In the genomic region with DNA sequence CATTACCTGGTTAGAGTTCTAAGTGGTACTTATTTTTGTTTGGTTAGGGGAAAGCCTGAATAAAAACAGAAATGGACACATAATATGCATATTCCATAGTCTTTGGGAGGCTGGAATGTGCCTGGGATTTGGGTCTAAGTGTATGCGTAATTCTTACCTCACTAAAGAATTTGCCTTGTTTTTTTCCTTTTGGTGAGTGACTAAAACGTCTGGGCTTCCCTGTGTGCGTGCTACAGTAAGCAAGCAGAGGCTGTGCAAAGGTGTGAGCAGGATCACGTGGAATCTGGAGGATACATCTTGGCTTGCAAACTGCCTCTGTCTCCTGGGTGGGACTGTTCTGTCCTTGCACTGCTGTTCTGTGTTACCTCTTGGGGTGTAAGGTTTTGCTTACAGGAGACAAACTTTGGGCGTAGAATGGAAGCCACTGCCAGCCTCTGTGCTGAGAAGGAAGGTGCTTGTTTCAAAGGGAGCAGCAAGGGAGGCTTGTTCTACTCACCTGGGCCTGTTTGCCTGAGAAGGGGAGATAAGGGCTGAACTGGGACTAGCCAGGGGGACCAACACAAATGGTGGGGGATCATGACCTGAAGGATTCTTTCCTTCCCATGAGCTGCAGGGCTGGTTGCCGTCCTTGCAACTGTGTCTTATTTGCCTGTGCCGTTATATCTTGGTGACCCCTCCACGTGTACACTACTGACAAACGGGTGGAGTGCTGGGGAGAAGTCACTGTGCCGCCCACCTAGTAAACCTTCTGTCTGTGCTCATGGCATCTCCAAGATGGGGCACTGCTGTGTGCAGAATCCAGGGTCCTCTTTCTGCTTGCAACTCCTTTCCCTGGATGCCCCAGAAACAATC, we compare ENCODE assay signal across 1 cellular context.
A peak's percentile ranks its signal among the peaks of the same experiment; 100 is the strongest.
TF ChIP-seq lines count a peak whose summit lies in the region.

No MANE protein-coding gene starts in this region.

TF ChIP-seq in HepG2, 621 proteins besides CTCF, POLR2A, EP300 and RAD21 (continued from another document and continues in another):
- TF ChIP-seq ZNF253 (CRISPR knock-in tag; IDR thresholded peaks at IDR 0.05; ENCODE audit: borderline replicate concordance) (no peak), ZNF382 (CRISPR knock-in tag; IDR thresholded peaks at IDR 0.05; ENCODE audit: borderline replicate concordance) (no peak), NFYC (CRISPR knock-in tag; IDR thresholded peaks at IDR 0.05) (no peak), ZNF737 (CRISPR knock-in tag; IDR thresholded peaks at IDR 0.05; ENCODE audit: borderline replicate concordance) (no peak), RBM22 (optimal IDR thresholded peaks at IDR 0.05; ENCODE audit: low read length) (peak; percentile 95), TMF1 (CRISPR knock-in tag; IDR thresholded peaks at IDR 0.05; ENCODE audit: low read depth) (no peak), JUNB (CRISPR knock-in tag; IDR thresholded peaks at IDR 0.05; ENCODE audit: borderline replicate concordance) (no peak), AHR (CRISPR knock-in tag; IDR thresholded peaks at IDR 0.05) (no peak), PRPF4 (IDR thresholded peaks at IDR 0.05; ENCODE audit: low read depth, low read length, poor library complexity, severe bottlenecking) (no peak), KLF16 (CRISPR knock-in tag; IDR thresholded peaks at IDR 0.05) (no peak), ARNT (IDR thresholded peaks at IDR 0.05) (no peak), ZNF296 (CRISPR knock-in tag; conservative IDR thresholded peaks at IDR 0.05) (no peak)
- TF ChIP-seq, protein P1, sequence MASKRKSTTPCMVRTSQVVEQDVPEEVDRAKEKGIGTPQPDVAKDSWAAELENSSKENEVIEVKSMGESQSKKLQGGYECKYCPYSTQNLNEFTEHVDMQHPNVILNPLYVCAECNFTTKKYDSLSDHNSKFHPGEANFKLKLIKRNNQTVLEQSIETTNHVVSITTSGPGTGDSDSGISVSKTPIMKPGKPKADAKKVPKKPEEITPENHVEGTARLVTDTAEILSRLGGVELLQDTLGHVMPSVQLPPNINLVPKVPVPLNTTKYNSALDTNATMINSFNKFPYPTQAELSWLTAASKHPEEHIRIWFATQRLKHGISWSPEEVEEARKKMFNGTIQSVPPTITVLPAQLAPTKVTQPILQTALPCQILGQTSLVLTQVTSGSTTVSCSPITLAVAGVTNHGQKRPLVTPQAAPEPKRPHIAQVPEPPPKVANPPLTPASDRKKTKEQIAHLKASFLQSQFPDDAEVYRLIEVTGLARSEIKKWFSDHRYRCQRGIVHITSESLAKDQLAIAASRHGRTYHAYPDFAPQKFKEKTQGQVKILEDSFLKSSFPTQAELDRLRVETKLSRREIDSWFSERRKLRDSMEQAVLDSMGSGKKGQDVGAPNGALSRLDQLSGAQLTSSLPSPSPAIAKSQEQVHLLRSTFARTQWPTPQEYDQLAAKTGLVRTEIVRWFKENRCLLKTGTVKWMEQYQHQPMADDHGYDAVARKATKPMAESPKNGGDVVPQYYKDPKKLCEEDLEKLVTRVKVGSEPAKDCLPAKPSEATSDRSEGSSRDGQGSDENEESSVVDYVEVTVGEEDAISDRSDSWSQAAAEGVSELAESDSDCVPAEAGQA (IDR thresholded peaks at IDR 0.05; ENCODE audit: low read depth) = no peak
- TF ChIP-seq, protein P1 (CRISPR knock-in tag; IDR thresholded peaks at IDR 0.05; ENCODE audit: borderline replicate concordance) = no peak
- TF ChIP-seq, protein P2, sequence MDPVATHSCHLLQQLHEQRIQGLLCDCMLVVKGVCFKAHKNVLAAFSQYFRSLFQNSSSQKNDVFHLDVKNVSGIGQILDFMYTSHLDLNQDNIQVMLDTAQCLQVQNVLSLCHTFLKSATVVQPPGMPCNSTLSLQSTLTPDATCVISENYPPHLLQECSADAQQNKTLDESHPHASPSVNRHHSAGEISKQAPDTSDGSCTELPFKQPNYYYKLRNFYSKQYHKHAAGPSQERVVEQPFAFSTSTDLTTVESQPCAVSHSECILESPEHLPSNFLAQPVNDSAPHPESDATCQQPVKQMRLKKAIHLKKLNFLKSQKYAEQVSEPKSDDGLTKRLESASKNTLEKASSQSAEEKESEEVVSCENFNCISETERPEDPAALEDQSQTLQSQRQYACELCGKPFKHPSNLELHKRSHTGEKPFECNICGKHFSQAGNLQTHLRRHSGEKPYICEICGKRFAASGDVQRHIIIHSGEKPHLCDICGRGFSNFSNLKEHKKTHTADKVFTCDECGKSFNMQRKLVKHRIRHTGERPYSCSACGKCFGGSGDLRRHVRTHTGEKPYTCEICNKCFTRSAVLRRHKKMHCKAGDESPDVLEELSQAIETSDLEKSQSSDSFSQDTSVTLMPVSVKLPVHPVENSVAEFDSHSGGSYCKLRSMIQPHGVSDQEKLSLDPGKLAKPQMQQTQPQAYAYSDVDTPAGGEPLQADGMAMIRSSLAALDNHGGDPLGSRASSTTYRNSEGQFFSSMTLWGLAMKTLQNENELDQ (CRISPR knock-in tag; IDR thresholded peaks at IDR 0.05; ENCODE audit: borderline replicate concordance) = no peak
- TF ChIP-seq, protein P3, sequence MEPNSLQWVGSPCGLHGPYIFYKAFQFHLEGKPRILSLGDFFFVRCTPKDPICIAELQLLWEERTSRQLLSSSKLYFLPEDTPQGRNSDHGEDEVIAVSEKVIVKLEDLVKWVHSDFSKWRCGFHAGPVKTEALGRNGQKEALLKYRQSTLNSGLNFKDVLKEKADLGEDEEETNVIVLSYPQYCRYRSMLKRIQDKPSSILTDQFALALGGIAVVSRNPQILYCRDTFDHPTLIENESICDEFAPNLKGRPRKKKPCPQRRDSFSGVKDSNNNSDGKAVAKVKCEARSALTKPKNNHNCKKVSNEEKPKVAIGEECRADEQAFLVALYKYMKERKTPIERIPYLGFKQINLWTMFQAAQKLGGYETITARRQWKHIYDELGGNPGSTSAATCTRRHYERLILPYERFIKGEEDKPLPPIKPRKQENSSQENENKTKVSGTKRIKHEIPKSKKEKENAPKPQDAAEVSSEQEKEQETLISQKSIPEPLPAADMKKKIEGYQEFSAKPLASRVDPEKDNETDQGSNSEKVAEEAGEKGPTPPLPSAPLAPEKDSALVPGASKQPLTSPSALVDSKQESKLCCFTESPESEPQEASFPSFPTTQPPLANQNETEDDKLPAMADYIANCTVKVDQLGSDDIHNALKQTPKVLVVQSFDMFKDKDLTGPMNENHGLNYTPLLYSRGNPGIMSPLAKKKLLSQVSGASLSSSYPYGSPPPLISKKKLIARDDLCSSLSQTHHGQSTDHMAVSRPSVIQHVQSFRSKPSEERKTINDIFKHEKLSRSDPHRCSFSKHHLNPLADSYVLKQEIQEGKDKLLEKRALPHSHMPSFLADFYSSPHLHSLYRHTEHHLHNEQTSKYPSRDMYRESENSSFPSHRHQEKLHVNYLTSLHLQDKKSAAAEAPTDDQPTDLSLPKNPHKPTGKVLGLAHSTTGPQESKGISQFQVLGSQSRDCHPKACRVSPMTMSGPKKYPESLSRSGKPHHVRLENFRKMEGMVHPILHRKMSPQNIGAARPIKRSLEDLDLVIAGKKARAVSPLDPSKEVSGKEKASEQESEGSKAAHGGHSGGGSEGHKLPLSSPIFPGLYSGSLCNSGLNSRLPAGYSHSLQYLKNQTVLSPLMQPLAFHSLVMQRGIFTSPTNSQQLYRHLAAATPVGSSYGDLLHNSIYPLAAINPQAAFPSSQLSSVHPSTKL (CRISPR knock-in tag; IDR thresholded peaks at IDR 0.05) = no peak
- TF ChIP-seq, protein P4, sequence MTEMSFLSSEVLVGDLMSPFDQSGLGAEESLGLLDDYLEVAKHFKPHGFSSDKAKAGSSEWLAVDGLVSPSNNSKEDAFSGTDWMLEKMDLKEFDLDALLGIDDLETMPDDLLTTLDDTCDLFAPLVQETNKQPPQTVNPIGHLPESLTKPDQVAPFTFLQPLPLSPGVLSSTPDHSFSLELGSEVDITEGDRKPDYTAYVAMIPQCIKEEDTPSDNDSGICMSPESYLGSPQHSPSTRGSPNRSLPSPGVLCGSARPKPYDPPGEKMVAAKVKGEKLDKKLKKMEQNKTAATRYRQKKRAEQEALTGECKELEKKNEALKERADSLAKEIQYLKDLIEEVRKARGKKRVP (CRISPR knock-in tag; IDR thresholded peaks at IDR 0.05) = no peak
- TF ChIP-seq, protein P5, sequence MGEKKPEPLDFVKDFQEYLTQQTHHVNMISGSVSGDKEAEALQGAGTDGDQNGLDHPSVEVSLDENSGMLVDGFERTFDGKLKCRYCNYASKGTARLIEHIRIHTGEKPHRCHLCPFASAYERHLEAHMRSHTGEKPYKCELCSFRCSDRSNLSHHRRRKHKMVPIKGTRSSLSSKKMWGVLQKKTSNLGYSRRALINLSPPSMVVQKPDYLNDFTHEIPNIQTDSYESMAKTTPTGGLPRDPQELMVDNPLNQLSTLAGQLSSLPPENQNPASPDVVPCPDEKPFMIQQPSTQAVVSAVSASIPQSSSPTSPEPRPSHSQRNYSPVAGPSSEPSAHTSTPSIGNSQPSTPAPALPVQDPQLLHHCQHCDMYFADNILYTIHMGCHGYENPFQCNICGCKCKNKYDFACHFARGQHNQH (CRISPR knock-in tag; IDR thresholded peaks at IDR 0.05) = no peak
- TF ChIP-seq, protein P6, sequence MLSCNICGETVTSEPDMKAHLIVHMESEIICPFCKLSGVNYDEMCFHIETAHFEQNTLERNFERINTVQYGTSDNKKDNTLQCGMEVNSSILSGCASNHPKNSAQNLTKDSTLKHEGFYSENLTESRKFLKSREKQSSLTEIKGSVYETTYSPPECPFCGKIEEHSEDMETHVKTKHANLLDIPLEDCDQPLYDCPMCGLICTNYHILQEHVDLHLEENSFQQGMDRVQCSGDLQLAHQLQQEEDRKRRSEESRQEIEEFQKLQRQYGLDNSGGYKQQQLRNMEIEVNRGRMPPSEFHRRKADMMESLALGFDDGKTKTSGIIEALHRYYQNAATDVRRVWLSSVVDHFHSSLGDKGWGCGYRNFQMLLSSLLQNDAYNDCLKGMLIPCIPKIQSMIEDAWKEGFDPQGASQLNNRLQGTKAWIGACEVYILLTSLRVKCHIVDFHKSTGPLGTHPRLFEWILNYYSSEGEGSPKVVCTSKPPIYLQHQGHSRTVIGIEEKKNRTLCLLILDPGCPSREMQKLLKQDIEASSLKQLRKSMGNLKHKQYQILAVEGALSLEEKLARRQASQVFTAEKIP (CRISPR knock-in tag; IDR thresholded peaks at IDR 0.05; ENCODE audit: borderline replicate concordance) = no peak
- TF ChIP-seq, protein P7, sequence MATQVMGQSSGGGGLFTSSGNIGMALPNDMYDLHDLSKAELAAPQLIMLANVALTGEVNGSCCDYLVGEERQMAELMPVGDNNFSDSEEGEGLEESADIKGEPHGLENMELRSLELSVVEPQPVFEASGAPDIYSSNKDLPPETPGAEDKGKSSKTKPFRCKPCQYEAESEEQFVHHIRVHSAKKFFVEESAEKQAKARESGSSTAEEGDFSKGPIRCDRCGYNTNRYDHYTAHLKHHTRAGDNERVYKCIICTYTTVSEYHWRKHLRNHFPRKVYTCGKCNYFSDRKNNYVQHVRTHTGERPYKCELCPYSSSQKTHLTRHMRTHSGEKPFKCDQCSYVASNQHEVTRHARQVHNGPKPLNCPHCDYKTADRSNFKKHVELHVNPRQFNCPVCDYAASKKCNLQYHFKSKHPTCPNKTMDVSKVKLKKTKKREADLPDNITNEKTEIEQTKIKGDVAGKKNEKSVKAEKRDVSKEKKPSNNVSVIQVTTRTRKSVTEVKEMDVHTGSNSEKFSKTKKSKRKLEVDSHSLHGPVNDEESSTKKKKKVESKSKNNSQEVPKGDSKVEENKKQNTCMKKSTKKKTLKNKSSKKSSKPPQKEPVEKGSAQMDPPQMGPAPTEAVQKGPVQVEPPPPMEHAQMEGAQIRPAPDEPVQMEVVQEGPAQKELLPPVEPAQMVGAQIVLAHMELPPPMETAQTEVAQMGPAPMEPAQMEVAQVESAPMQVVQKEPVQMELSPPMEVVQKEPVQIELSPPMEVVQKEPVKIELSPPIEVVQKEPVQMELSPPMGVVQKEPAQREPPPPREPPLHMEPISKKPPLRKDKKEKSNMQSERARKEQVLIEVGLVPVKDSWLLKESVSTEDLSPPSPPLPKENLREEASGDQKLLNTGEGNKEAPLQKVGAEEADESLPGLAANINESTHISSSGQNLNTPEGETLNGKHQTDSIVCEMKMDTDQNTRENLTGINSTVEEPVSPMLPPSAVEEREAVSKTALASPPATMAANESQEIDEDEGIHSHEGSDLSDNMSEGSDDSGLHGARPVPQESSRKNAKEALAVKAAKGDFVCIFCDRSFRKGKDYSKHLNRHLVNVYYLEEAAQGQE (IDR thresholded peaks at IDR 0.05; ENCODE audit: borderline replicate concordance in 1 of 2, low read depth in 1 of 2, low read length in 2 of 2) = no peak
- TF ChIP-seq, protein P8, sequence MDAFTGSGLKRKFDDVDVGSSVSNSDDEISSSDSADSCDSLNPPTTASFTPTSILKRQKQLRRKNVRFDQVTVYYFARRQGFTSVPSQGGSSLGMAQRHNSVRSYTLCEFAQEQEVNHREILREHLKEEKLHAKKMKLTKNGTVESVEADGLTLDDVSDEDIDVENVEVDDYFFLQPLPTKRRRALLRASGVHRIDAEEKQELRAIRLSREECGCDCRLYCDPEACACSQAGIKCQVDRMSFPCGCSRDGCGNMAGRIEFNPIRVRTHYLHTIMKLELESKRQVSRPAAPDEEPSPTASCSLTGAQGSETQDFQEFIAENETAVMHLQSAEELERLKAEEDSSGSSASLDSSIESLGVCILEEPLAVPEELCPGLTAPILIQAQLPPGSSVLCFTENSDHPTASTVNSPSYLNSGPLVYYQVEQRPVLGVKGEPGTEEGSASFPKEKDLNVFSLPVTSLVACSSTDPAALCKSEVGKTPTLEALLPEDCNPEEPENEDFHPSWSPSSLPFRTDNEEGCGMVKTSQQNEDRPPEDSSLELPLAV (CRISPR knock-in tag; conservative IDR thresholded peaks at IDR 0.05; ENCODE audit: low read depth) = no peak
